Comparison of ENCODE assay signal across 10 cellular contexts in genomic region chr5:81006955-81007636, GRCh38. TPM values are rescaled to one million over a fixed set of nuclear protein-coding genes. Genes with fewer than 3 reads are reported as not detected.
DNase-seq lines count a peak whose midpoint lies in the region; ATAC-seq, FAIRE-seq and TF ChIP-seq lines count a peak whose summit lies in the region.
"Had no signal": no experiment of that assay in that cellular context is flagged by ENCODE, and none has a peak within 500 bp of the region (broad histone marks: within the 10 kb centered on the region; RNA-seq: fewer than 3 reads in every experiment).

No MANE protein-coding gene starts in this region.

- no peak overlapping the region for H3K4me3 ChIP-seq in lower leg skin (ENCODE audit: low read depth, poor library complexity, severe bottlenecking)

- no peak for DNase-seq in GM18507 (ENCODE audit: extremely low spot score, insufficient read length, low read depth)
- no peak for DNase-seq in WTC11 (ENCODE audit: low spot score)
- peak; percentile 14 for DNase-seq in activated effector memory CD4-positive, alpha-beta T cell treated with Interleukin-2 at 50 U/mL for 16 hours
- peak; percentile 9 to 36 for DNase-seq in stimulated activated CD4-positive, alpha-beta T cell treated with anti-CD3 and anti-CD28 coated beads, Interleukin-1b, Interleukin-23, amount 100 ng/mL, for 1 hour (ENCODE audit: low read depth in 2 of 2)
- DNase-seq in lower leg skin (ENCODE audit: low spot score in 2 of 2), result no peak
- no peak for DNase-seq in DMS153 (lab: John Stamatoyannopoulos, UW)
- DNase-seq in COLO668 (lab: John Stamatoyannopoulos, UW; ENCODE audit: unreplicated experiment), result no peak
- DNase-seq: left cardiac atrium, NCI-H187 had no signal

- intact Hi-C loops in lower leg skin (cut with DNase I; ENCODE audit: low total_unique reads), result no loop called here

- WGBS in lower leg skin, 2 donors, result 69 to 75% methylated on average over 7 of the region's 7 CpGs

- TF ChIP-seq CTCF in WTC11 (IDR thresholded peaks at IDR 0.05), result no peak
- TF ChIP-seq CTCF in lower leg skin (IDR thresholded peaks at IDR 0.05), result no peak

- no peak overlapping the region for H3K4me3 Mint-ChIP-seq in WTC11

- no peaks in the 10 kb centered on the region for H3K36me3 Mint-ChIP-seq in WTC11

- no peak for ATAC-seq in WTC11
- ATAC-seq in HG02642 (IDR thresholded peaks at IDR 0.05; ENCODE audit: poor library complexity, unreplicated experiment), result no peak

- FAIRE-seq in GM18507 (lab: Jason Lieb, UNC), result peak; percentile 31

- no peaks in the 10 kb centered on the region for H3K27me3 Mint-ChIP-seq in WTC11 (ENCODE audit: low read depth)

- no peaks in the 10 kb centered on the region for H3K9me3 Mint-ChIP-seq in WTC11

- peaks cover 12% of the 10 kb centered on the region for H3K4me1 Mint-ChIP-seq in WTC11

- no peak for TF ChIP-seq POLR2A in lower leg skin (IDR thresholded peaks at IDR 0.05)

- H3K27ac Mint-ChIP-seq in WTC11, result peak overlapping the region; percentile 10; the same call in 1 of the 2 replicates

- POLR2A ChIA-PET in WTC11 (lab: Charles Lee), result no interaction called here

- CTCF ChIA-PET in WTC11 (lab: Charles Lee), result interaction anchor here (0.6 kb wide), 1 partner anchor 36 kb away, joined by 3 read pairs; no protein-coding TSS in a partner anchor

TF ChIP-seq in WTC11, 78 proteins besides CTCF, POLR2A, EP300 and RAD21:
- TF ChIP-seq NR1H2 (CRISPR knock-in tag; IDR thresholded peaks at IDR 0.05), result no peak
- TF ChIP-seq, protein P1, sequence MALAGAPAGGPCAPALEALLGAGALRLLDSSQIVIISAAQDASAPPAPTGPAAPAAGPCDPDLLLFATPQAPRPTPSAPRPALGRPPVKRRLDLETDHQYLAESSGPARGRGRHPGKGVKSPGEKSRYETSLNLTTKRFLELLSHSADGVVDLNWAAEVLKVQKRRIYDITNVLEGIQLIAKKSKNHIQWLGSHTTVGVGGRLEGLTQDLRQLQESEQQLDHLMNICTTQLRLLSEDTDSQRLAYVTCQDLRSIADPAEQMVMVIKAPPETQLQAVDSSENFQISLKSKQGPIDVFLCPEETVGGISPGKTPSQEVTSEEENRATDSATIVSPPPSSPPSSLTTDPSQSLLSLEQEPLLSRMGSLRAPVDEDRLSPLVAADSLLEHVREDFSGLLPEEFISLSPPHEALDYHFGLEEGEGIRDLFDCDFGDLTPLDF (CRISPR knock-in tag; IDR thresholded peaks at IDR 0.05), result no peak
- no peak for TF ChIP-seq SOX15 (CRISPR knock-in tag; IDR thresholded peaks at IDR 0.05)
- no peak for TF ChIP-seq USF2 (CRISPR knock-in tag; IDR thresholded peaks at IDR 0.05)
- TF ChIP-seq FOXJ3 (CRISPR knock-in tag; IDR thresholded peaks at IDR 0.05; ENCODE audit: borderline replicate concordance), result no peak
- TF ChIP-seq ZNF138 (CRISPR knock-in tag; conservative IDR thresholded peaks at IDR 0.05), result no peak
- no peak for TF ChIP-seq OVOL2 (CRISPR knock-in tag; IDR thresholded peaks at IDR 0.05; ENCODE audit: borderline replicate concordance)
- TF ChIP-seq ZBTB21 (CRISPR knock-in tag; IDR thresholded peaks at IDR 0.05; ENCODE audit: borderline replicate concordance), result no peak
TF ChIP-seq in WTC11: peak in this region for 0.

RNA-seq across cellular contexts. Expression of gene RASGRF2, which starts 46.9 kb away (rescaled TPM):
- total RNA-seq in WTC11 (2021) (13.9 to 17.6 TPM (median 14.8 TPM) in 3 replicates), lower leg skin (1 to 10 TPM; 1.0 to 5.3 (median 1.8) TPM)

Comparison
In these comparisons a context has a peak if more than half of its experiments do, and no peak if none do; other contexts are left out.
1. DNase-seq: peak in activated effector memory CD4-positive, alpha-beta T cell treated with Interleukin-2 at 50 U/mL for 16 hours (single experiment) and stimulated activated CD4-positive, alpha-beta T cell treated with anti-CD3 and anti-CD28 coated beads, Interleukin-1b, Interleukin-23, amount 100 ng/mL, for 1 hour (2 of 2); none in GM18507 (single experiment), WTC11 (single experiment), lower leg skin (0 of 2), DMS153 (single experiment) and COLO668 (single experiment).